Comparison of ENCODE assay signal across 17 cellular contexts in the genomic region with DNA sequence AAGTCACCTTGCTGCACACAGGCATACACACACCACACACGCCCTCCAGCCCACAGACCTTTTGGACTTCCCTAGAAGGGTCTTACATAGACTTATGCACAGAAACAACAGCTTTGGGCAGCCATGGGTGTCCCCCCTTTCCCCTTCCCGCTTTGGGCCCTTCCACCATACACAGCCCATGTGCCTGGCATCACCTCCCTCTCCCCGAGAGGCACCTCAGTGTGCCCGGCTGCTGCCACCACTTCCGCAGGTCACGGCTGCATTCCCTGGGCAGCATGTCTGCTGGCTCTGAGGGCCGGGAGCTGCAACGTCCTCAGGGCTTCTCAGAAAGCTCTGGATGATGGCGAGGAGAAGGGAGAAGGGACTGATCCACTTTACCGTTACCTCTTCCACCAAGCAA.
DNase-seq lines count a peak whose midpoint lies in the region; ATAC-seq and TF ChIP-seq lines count a peak whose summit lies in the region.
"Had no signal": no experiment of that assay in that cellular context is flagged by ENCODE, and none has a peak within 500 bp of the region (broad histone marks: within the 10 kb centered on the region; RNA-seq: fewer than 3 reads in every experiment).

No MANE protein-coding gene starts in this region.

- H3K4me3 ChIP-seq in DND-41 (ENCODE audit: low read depth in 1 of 2, low read length in 2 of 2) (no peak overlapping the region), osteoblast (ENCODE audit: insufficient read depth, low read length) (no peak overlapping the region), aorta (ENCODE audit: low read length in 2 of 2) (no peak overlapping the region)
- H3K4me3 ChIP-seq in CD4-positive, alpha-beta memory T cell (ENCODE audit: low read length in 2 of 2) = no peak overlapping the region
- H3K4me3 ChIP-seq: A549 had no signal

- ATAC-seq in DND-41 (ENCODE audit: insufficient read depth, low read depth) (no peak), aorta (ENCODE audit: low FRiP score) (no peak), GM19035 (IDR thresholded peaks at IDR 0.05; ENCODE audit: unreplicated experiment) (no peak)
- ATAC-seq: A549; CD8-positive, alpha-beta T cell had no signal

- H2AFZ ChIP-seq in DND-41 (ENCODE audit: low read depth, low read length) (peak overlapping the region; percentile 20; the same call in 1 of the 2 replicates), osteoblast (ENCODE audit: low read length) (no peak overlapping the region)

- H4K20me1 ChIP-seq in DND-41 (ENCODE audit: insufficient read depth, low read length) (no peaks in the 10 kb centered on the region), osteoblast (ENCODE audit: insufficient read depth, low read length) (peaks cover 3% of the 10 kb centered on the region)

- peaks cover 4% of the 10 kb centered on the region for H3K9me3 Mint-ChIP-seq in chondrocyte (ENCODE audit: low read depth)
- H3K9me3 Mint-ChIP-seq in CD4-positive, alpha-beta memory T cell = peaks cover 0 to 5% (median 1%) of the 10 kb centered on the region in 8 donors

- H3K36me3 Mint-ChIP-seq in chondrocyte (ENCODE audit: low read depth) = peaks cover 6% of the 10 kb centered on the region
- no peaks in the 10 kb centered on the region for H3K36me3 Mint-ChIP-seq in CD4-positive, alpha-beta memory T cell
- H3K36me3 Mint-ChIP-seq: CD8-positive, alpha-beta T cell had no signal

- H3K4me1 Mint-ChIP-seq in chondrocyte (ENCODE audit: low read depth) = peaks cover 6% of the 10 kb centered on the region
- H3K4me1 Mint-ChIP-seq in CD4-positive, alpha-beta memory T cell = no peaks in the 10 kb centered on the region

- 70 to 73% methylated on average over 10 of the region's 10 CpGs for WGBS in aorta, 2 donors

- H3K27me3 ChIP-seq in DND-41 (ENCODE audit: insufficient read depth, low read length, poor library complexity) (peaks cover 12% of the 10 kb centered on the region), osteoblast (ENCODE audit: insufficient read depth, low read length) (peaks cover 3% of the 10 kb centered on the region), aorta (ENCODE audit: control insufficient read depth in 1 of 2, insufficient read depth in 2 of 2, low read length in 1 of 2) (no peaks in the 10 kb centered on the region)
- no peaks in the 10 kb centered on the region for H3K27me3 ChIP-seq in CD4-positive, alpha-beta memory T cell (ENCODE audit: insufficient read depth, low read length)

- TF ChIP-seq CTCF in DND-41 (IDR thresholded peaks at IDR 0.05; ENCODE audit: borderline replicate concordance, extremely low read depth, low read length, poor library complexity, severe bottlenecking) = no peak
- TF ChIP-seq CTCF in chondrocyte (IDR thresholded peaks at IDR 0.05) = no peak
- TF ChIP-seq CTCF in osteoblast (IDR thresholded peaks at IDR 0.05; ENCODE audit: extremely low read depth, low read depth, low read length) = no peak

- DNase-seq in DND-41 (no peak), chondrocyte (ENCODE audit: low spot score) (peak; percentile 48), osteoblast (ENCODE audit: insufficient read length, low spot score, missing footprints) (peak; percentile 30), aorta (peak; percentile 20 to 37), NOMO-1 treated with dmso at 0.1 percent for 144 hours (lab: John Stamatoyannopoulos, UW; ENCODE audit: unreplicated experiment) (no peak)
- no peak for DNase-seq in CD4-positive, alpha-beta memory T cell
- DNase-seq: 8988T; ACHN; C1 segment of cervical spinal cord; CD8-positive, alpha-beta T cell; DMS 273 treated with DMSO at 0.1 percent for 48 hours; DMS79; GF-D8; H7; HCEC 1CT had no signal

- POLR2A ChIA-PET in CD4-positive, alpha-beta memory T cell (lab: Charles Lee; ENCODE audit: partially characterized antibody) = no interaction called here

- no peaks in the 10 kb centered on the region for H3K4me1 ChIP-seq in DND-41 (ENCODE audit: insufficient read depth, low read length)
- no peaks in the 10 kb centered on the region for H3K4me1 ChIP-seq in osteoblast (ENCODE audit: insufficient read depth, low read length)
- no peaks in the 10 kb centered on the region for H3K4me1 ChIP-seq in aorta (ENCODE audit: control insufficient read depth in 1 of 2, insufficient read depth in 2 of 2, low read length in 2 of 2)
- H3K4me1 ChIP-seq in CD4-positive, alpha-beta memory T cell (ENCODE audit: insufficient read depth, low read length) = no peaks in the 10 kb centered on the region
- H3K4me1 ChIP-seq: A549 had no signal

- H3K27me3 Mint-ChIP-seq in chondrocyte (ENCODE audit: low read depth) = peaks cover 39% of the 10 kb centered on the region
- peaks cover 8 to 22% of the 10 kb centered on the region in 2 donors for H3K27me3 Mint-ChIP-seq in CD4-positive, alpha-beta memory T cell

- H3K4me3 Mint-ChIP-seq in chondrocyte (ENCODE audit: unreplicated experiment) = no peak overlapping the region
- H3K4me3 Mint-ChIP-seq in CD4-positive, alpha-beta memory T cell = no peak overlapping the region
- H3K4me3 Mint-ChIP-seq: CD8-positive, alpha-beta T cell had no signal

- H3K27ac Mint-ChIP-seq in chondrocyte (ENCODE audit: unreplicated experiment) = no peak overlapping the region
- H3K27ac Mint-ChIP-seq in CD4-positive, alpha-beta memory T cell = no peak overlapping the region
- H3K27ac Mint-ChIP-seq: CD8-positive, alpha-beta T cell had no signal

- H3K79me2 ChIP-seq in DND-41 (ENCODE audit: insufficient read depth, low read length) (no peaks in the 10 kb centered on the region), osteoblast (ENCODE audit: insufficient read depth, low read length) (no peaks in the 10 kb centered on the region)

- H3K27ac ChIP-seq in DND-41 (ENCODE audit: low read length) = no peak overlapping the region
- H3K27ac ChIP-seq in osteoblast (ENCODE audit: low read depth, low read length) = no peak overlapping the region
- H3K27ac ChIP-seq in aorta (ENCODE audit: low read depth in 1 of 2, low read length in 2 of 2) = no peak overlapping the region
- no peak overlapping the region for H3K27ac ChIP-seq in CD4-positive, alpha-beta memory T cell (ENCODE audit: low read depth, low read length)
- H3K27ac ChIP-seq: A549 had no signal

- no peak overlapping the region for H3K9ac ChIP-seq in DND-41 (ENCODE audit: low read depth, low read length)

- H3K36me3 ChIP-seq in DND-41 (ENCODE audit: insufficient read depth, low read length) = no peaks in the 10 kb centered on the region
- H3K36me3 ChIP-seq in osteoblast (ENCODE audit: insufficient read depth, low read length) = no peaks in the 10 kb centered on the region
- H3K36me3 ChIP-seq in aorta (ENCODE audit: control insufficient read depth in 1 of 2, insufficient read depth in 2 of 2, low read length in 1 of 2) = no peaks in the 10 kb centered on the region
- H3K36me3 ChIP-seq in CD4-positive, alpha-beta memory T cell (ENCODE audit: insufficient read depth, low read length) = no peaks in the 10 kb centered on the region

- H3K9me3 ChIP-seq in DND-41 (ENCODE audit: insufficient read depth, low read length, severe bottlenecking) (no peaks in the 10 kb centered on the region), osteoblast (ENCODE audit: low read depth, low read length) (no peaks in the 10 kb centered on the region), aorta (ENCODE audit: control insufficient read depth, low read length) (no peaks in the 10 kb centered on the region)
- H3K9me3 ChIP-seq in CD4-positive, alpha-beta memory T cell (ENCODE audit: control insufficient read depth in 1 of 2, low read length in 2 of 2) = no peaks in the 10 kb centered on the region

- H3K4me2 ChIP-seq in DND-41 (ENCODE audit: insufficient read depth, low read length) (no peak overlapping the region), osteoblast (ENCODE audit: insufficient read depth, low read length) (no peak overlapping the region)
- H3K4me2 ChIP-seq: A549 had no signal

- intact Hi-C loops in aorta (cut with DNase I) = no loop called here
- intact Hi-C loops in CD4-positive, alpha-beta memory T cell (cut with micrococcal nuclease) = no loop called here

- CTCF ChIA-PET in CD4-positive, alpha-beta memory T cell (lab: Charles Lee; ENCODE audit: partially characterized antibody) = no interaction called here

Comparison
In these comparisons a context has a peak if more than half of its experiments do, and no peak if none do; other contexts are left out.
1. DNase-seq: peak in chondrocyte (single experiment), osteoblast (single experiment) and aorta (2 of 2); none in DND-41 (single experiment), NOMO-1 treated with dmso at 0.1 percent for 144 hours (single experiment) and CD4-positive, alpha-beta memory T cell (0 of 5).